8 cellular contexts compared by ENCODE assay signal in genomic region chr10:101042118-101042517, GRCh38.
DNase-seq lines count a peak whose midpoint lies in the region; TF ChIP-seq lines count a peak whose summit lies in the region.

No MANE protein-coding gene starts in this region.

- DNase-seq in AG09309 (ENCODE audit: low read depth) (no peak), NB4 (ENCODE audit: low read depth) (no peak), NCI-H187 (lab: John Stamatoyannopoulos, UW) (no peak), NCI-H2227 (lab: John Stamatoyannopoulos, UW; ENCODE audit: unreplicated experiment) (no peak), NCI-H226 (no peak), DMS114 treated with DMSO at 0.1 percent for 48 hours (lab: John Stamatoyannopoulos, UW; ENCODE audit: unreplicated experiment) (no peak)

- H3K9me3 ChIP-seq in duodenal mucosa (ENCODE audit: control insufficient read depth in 1 of 2, low read length in 2 of 2) = no peaks in the 10 kb centered on the region

- no peak for TF ChIP-seq POLR2A in NB4 (IDR thresholded peaks at IDR 0.05; ENCODE audit: extremely low read depth, insufficient read length)

- H3K4me1 Mint-ChIP-seq in nephron = peaks cover 41% of the 10 kb centered on the region

- H3K4me3 Mint-ChIP-seq in nephron = peak overlapping the region; percentile 87 to 92 (median 91)

- H3K9me3 Mint-ChIP-seq in nephron = no peaks in the 10 kb centered on the region

- H3K36me3 ChIP-seq in duodenal mucosa (ENCODE audit: control insufficient read depth in 1 of 2, insufficient read depth in 2 of 2, low read length in 2 of 2) = peaks cover 25 to 30% of the 10 kb centered on the region in 2 donors

- peaks cover 7 to 9% of the 10 kb centered on the region in 2 donors for H3K27me3 ChIP-seq in duodenal mucosa (ENCODE audit: control insufficient read depth in 1 of 2, insufficient read depth in 2 of 2, low read length in 2 of 2)

- peaks cover 28% of the 10 kb centered on the region for H3K27me3 Mint-ChIP-seq in nephron (ENCODE audit: low read depth)

- peak overlapping the region; percentile 76 for H3K27ac ChIP-seq in duodenal mucosa (ENCODE audit: low read depth, low read length)

- peak overlapping the region; percentile 97 to 100 (median 99) for H3K27ac Mint-ChIP-seq in nephron

- H3K4me1 ChIP-seq in duodenal mucosa (ENCODE audit: control insufficient read depth in 1 of 2, insufficient read depth in 2 of 2, low read length in 2 of 2) = peaks cover 22 to 27% of the 10 kb centered on the region in 2 donors

- no peak for TF ChIP-seq CTCF in AG09309 (IDR thresholded peaks at IDR 0.05; ENCODE audit: control insufficient read depth, insufficient read depth, low read depth, low read length, missing control alignments)
- no peak for TF ChIP-seq CTCF in NB4 (IDR thresholded peaks at IDR 0.05; ENCODE audit: low read depth, low read length)
- TF ChIP-seq CTCF in nephron (IDR thresholded peaks at IDR 0.05; ENCODE audit: unreplicated experiment in 3 of 3) = no peak

- H3K9ac ChIP-seq in duodenal mucosa (ENCODE audit: low read depth in 1 of 2, low read length in 2 of 2) = peak overlapping the region; percentile 62 to 90

- peaks cover 6% of the 10 kb centered on the region for H3K36me3 Mint-ChIP-seq in nephron (ENCODE audit: low read depth)

- H3K4me3 ChIP-seq in AG09309 (ENCODE audit: control insufficient read depth, low read depth, low read length) = peak overlapping the region; percentile 44
- H3K4me3 ChIP-seq in NB4 (ENCODE audit: low read depth, low read length) = peak overlapping the region; percentile 80
- peak overlapping the region; percentile 55 to 82 for H3K4me3 ChIP-seq in duodenal mucosa (ENCODE audit: low read depth in 1 of 2, low read length in 2 of 2)
